In the genomic region with DNA sequence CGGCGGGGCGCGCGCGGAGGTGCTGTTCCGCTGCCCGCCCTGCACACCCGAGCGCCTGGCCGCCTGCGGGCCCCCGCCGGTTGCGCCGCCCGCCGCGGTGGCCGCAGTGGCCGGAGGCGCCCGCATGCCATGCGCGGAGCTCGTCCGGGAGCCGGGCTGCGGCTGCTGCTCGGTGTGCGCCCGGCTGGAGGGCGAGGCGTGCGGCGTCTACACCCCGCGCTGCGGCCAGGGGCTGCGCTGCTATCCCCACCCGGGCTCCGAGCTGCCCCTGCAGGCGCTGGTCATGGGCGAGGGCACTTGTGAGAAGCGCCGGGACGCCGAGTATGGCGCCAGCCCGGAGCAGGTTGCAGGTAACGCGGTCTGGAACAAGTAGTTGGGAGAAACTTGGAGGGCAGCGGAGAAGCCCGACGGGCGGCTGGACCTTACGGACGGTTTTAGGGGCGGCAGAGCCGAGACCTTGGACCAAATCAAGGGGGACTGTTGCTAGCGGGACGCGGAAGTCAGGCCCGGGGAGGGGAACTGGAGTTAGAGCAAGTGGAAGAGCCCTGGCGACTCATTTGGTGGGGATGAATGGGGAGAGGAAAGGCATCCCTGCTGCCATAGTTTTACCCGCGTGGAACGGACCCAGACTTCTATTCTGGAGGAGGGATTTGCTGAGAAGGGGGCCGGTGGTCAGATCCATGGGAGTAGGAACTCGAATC, we compare ENCODE assay signal across 1 cellular context.
A peak's percentile ranks its signal among the peaks of the same experiment; 100 is the strongest.
TF ChIP-seq lines count a peak whose summit lies in the region.

No MANE protein-coding gene starts in this region.

TF ChIP-seq in HEK293, 187 proteins besides CTCF, POLR2A, EP300 and RAD21 (continued from another document and continues in another):
- peak; percentile 98 for TF ChIP-seq ZNF341 (tag by site-specific recombination; IDR thresholded peaks at IDR 0.05; ENCODE audit: low read depth)
- no peak for TF ChIP-seq HIC1 (tag by site-specific recombination; IDR thresholded peaks at IDR 0.05)
- TF ChIP-seq YY2 (tag by site-specific recombination; IDR thresholded peaks at IDR 0.05) = no peak
- no peak for TF ChIP-seq ZNF843 (tag by site-specific recombination; IDR thresholded peaks at IDR 0.05)
- TF ChIP-seq ZNF544 (tag by site-specific recombination; IDR thresholded peaks at IDR 0.05) = no peak
- TF ChIP-seq HOXC10 (CRISPR knock-in tag; IDR thresholded peaks at IDR 0.05) = no peak
- TF ChIP-seq, protein P1, sequence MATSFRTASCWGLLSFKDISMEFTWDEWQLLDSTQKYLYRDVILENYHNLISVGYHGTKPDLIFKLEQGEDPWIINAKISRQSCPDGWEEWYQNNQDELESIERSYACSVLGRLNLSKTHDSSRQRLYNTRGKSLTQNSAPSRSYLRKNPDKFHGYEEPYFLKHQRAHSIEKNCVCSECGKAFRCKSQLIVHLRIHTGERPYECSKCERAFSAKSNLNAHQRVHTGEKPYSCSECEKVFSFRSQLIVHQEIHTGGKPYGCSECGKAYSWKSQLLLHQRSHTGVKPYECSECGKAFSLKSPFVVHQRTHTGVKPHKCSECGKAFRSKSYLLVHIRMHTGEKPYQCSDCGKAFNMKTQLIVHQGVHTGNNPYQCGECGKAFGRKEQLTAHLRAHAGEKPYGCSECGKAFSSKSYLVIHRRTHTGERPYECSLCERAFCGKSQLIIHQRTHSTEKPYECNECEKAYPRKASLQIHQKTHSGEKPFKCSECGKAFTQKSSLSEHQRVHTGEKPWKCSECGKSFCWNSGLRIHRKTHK (tag by site-specific recombination; IDR thresholded peaks at IDR 0.05) = no peak
- TF ChIP-seq, protein P2, sequence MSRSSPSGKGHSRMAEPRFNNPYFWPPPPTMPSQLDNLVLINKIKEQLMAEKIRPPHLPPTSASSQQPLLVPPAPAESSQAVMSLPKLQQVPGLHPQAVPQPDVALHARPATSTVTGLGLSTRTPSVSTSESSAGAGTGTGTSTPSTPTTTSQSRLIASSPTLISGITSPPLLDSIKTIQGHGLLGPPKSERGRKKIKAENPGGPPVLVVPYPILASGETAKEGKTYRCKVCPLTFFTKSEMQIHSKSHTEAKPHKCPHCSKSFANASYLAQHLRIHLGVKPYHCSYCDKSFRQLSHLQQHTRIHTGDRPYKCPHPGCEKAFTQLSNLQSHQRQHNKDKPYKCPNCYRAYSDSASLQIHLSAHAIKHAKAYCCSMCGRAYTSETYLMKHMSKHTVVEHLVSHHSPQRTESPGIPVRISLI (tag by site-specific recombination; IDR thresholded peaks at IDR 0.05) = no peak
- no peak for TF ChIP-seq KLF9 (tag by site-specific recombination; IDR thresholded peaks at IDR 0.05; ENCODE audit: low read depth)
- TF ChIP-seq TRIM28 (IDR thresholded peaks at IDR 0.05; ENCODE audit: borderline replicate concordance, low read length) = no peak
- TF ChIP-seq SCRT2 (tag by site-specific recombination; IDR thresholded peaks at IDR 0.05) = peak; percentile 29; the same call in 1 of the 2 replicates
- TF ChIP-seq HOXA7 (CRISPR knock-in tag; IDR thresholded peaks at IDR 0.05; ENCODE audit: borderline replicate concordance) = no peak
- TF ChIP-seq, protein P3, sequence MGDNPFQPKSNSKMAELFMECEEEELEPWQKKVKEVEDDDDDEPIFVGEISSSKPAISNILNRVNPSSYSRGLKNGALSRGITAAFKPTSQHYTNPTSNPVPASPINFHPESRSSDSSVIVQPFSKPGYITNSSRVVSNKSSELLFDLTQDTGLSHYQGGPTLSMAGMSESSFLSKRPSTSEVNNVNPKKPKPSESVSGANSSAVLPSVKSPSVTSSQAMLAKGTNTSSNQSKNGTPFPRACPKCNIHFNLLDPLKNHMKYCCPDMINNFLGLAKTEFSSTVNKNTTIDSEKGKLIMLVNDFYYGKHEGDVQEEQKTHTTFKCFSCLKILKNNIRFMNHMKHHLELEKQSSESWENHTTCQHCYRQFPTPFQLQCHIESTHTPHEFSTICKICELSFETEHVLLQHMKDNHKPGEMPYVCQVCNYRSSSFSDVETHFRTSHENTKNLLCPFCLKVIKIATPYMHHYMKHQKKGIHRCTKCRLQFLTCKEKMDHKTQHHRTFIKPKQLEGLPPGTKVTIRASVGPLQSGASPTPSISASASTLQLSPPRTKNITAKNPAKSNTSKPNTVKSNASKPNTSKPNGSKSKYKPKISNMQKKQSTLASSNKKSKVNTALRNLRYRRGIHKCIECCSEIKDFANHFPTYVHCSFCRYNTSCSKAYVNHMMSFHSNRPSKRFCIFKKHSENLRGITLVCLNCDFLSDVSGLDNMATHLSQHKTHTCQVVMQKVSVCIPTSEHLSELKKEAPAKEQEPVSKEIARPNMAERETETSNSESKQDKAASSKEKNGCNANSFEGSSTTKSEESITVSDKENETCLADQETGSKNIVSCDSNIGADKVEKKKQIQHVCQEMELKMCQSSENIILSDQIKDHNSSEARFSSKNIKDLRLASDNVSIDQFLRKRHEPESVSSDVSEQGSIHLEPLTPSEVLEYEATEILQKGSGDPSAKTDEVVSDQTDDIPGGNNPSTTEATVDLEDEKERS (tag by site-specific recombination; IDR thresholded peaks at IDR 0.05) = no peak
- peak; percentile 27; the same call in 1 of the 2 replicates for TF ChIP-seq ZNF777 (tag by site-specific recombination; IDR thresholded peaks at IDR 0.05; ENCODE audit: borderline replicate concordance)
- TF ChIP-seq, protein P4, sequence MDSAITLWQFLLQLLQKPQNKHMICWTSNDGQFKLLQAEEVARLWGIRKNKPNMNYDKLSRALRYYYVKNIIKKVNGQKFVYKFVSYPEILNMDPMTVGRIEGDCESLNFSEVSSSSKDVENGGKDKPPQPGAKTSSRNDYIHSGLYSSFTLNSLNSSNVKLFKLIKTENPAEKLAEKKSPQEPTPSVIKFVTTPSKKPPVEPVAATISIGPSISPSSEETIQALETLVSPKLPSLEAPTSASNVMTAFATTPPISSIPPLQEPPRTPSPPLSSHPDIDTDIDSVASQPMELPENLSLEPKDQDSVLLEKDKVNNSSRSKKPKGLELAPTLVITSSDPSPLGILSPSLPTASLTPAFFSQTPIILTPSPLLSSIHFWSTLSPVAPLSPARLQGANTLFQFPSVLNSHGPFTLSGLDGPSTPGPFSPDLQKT (IDR thresholded peaks at IDR 0.05; ENCODE audit: borderline replicate concordance, low read depth, low read length) = no peak
- no peak for TF ChIP-seq KLF17 (tag by site-specific recombination; IDR thresholded peaks at IDR 0.05)
- TF ChIP-seq ZNF23 (tag by site-specific recombination; IDR thresholded peaks at IDR 0.05; ENCODE audit: borderline replicate concordance) = no peak
- TF ChIP-seq, protein P5, sequence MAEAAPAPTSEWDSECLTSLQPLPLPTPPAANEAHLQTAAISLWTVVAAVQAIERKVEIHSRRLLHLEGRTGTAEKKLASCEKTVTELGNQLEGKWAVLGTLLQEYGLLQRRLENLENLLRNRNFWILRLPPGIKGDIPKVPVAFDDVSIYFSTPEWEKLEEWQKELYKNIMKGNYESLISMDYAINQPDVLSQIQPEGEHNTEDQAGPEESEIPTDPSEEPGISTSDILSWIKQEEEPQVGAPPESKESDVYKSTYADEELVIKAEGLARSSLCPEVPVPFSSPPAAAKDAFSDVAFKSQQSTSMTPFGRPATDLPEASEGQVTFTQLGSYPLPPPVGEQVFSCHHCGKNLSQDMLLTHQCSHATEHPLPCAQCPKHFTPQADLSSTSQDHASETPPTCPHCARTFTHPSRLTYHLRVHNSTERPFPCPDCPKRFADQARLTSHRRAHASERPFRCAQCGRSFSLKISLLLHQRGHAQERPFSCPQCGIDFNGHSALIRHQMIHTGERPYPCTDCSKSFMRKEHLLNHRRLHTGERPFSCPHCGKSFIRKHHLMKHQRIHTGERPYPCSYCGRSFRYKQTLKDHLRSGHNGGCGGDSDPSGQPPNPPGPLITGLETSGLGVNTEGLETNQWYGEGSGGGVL (tag by site-specific recombination; IDR thresholded peaks at IDR 0.05) = no peak
- no peak for TF ChIP-seq SP3 (tag by site-specific recombination; IDR thresholded peaks at IDR 0.05)
- no peak for TF ChIP-seq MZF1 (tag by site-specific recombination; IDR thresholded peaks at IDR 0.05; ENCODE audit: borderline replicate concordance)
- TF ChIP-seq, protein P6, sequence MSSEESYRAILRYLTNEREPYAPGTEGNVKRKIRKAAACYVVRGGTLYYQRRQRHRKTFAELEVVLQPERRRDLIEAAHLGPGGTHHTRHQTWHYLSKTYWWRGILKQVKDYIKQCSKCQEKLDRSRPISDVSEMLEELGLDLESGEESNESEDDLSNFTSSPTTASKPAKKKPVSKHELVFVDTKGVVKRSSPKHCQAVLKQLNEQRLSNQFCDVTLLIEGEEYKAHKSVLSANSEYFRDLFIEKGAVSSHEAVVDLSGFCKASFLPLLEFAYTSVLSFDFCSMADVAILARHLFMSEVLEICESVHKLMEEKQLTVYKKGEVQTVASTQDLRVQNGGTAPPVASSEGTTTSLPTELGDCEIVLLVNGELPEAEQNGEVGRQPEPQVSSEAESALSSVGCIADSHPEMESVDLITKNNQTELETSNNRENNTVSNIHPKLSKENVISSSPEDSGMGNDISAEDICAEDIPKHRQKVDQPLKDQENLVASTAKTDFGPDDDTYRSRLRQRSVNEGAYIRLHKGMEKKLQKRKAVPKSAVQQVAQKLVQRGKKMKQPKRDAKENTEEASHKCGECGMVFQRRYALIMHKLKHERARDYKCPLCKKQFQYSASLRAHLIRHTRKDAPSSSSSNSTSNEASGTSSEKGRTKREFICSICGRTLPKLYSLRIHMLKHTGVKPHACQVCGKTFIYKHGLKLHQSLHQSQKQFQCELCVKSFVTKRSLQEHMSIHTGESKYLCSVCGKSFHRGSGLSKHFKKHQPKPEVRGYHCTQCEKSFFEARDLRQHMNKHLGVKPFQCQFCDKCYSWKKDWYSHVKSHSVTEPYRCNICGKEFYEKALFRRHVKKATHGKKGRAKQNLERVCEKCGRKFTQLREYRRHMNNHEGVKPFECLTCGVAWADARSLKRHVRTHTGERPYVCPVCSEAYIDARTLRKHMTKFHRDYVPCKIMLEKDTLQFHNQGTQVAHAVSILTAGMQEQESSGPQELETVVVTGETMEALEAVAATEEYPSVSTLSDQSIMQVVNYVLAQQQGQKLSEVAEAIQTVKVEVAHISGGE (tag by site-specific recombination; conservative IDR thresholded peaks at IDR 0.05; ENCODE audit: low read depth) = peak; percentile 80
- TF ChIP-seq, protein P7, sequence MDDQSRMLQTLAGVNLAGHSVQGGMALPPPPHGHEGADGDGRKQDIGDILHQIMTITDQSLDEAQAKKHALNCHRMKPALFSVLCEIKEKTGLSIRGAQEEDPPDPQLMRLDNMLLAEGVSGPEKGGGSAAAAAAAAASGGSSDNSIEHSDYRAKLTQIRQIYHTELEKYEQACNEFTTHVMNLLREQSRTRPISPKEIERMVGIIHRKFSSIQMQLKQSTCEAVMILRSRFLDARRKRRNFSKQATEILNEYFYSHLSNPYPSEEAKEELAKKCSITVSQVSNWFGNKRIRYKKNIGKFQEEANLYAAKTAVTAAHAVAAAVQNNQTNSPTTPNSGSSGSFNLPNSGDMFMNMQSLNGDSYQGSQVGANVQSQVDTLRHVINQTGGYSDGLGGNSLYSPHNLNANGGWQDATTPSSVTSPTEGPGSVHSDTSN (CRISPR knock-in tag; IDR thresholded peaks at IDR 0.05) = no peak
- TF ChIP-seq ZFP3 (tag by site-specific recombination; IDR thresholded peaks at IDR 0.05; ENCODE audit: low read depth) = no peak
- TF ChIP-seq ZNF664 (tag by site-specific recombination; IDR thresholded peaks at IDR 0.05) = no peak
- no peak for TF ChIP-seq ZNF776 (tag by site-specific recombination; IDR thresholded peaks at IDR 0.05; ENCODE audit: borderline replicate concordance)
- TF ChIP-seq ZNF654 (tag by site-specific recombination; IDR thresholded peaks at IDR 0.05; ENCODE audit: low read depth) = no peak
- TF ChIP-seq ZFP37 (tag by site-specific recombination; IDR thresholded peaks at IDR 0.05) = peak; percentile 44; the same call in 1 of the 2 replicates
- TF ChIP-seq ZXDB (tag by site-specific recombination; IDR thresholded peaks at IDR 0.05) = no peak
- TF ChIP-seq ZSCAN23 (tag by site-specific recombination; IDR thresholded peaks at IDR 0.05) = no peak
- TF ChIP-seq ZBTB49 (tag by site-specific recombination; IDR thresholded peaks at IDR 0.05; ENCODE audit: low read depth) = no peak
- peak; percentile 65 for TF ChIP-seq ZBTB48 (tag by site-specific recombination; IDR thresholded peaks at IDR 0.05)
- TF ChIP-seq ZNF138 (tag by site-specific recombination; IDR thresholded peaks at IDR 0.05; ENCODE audit: borderline replicate concordance) = no peak
- TF ChIP-seq ZBTB20 (tag by site-specific recombination; IDR thresholded peaks at IDR 0.05) = peak; percentile 77
- no peak for TF ChIP-seq ZNF266 (tag by site-specific recombination; IDR thresholded peaks at IDR 0.05; ENCODE audit: low read depth)
